In the genomic region with DNA sequence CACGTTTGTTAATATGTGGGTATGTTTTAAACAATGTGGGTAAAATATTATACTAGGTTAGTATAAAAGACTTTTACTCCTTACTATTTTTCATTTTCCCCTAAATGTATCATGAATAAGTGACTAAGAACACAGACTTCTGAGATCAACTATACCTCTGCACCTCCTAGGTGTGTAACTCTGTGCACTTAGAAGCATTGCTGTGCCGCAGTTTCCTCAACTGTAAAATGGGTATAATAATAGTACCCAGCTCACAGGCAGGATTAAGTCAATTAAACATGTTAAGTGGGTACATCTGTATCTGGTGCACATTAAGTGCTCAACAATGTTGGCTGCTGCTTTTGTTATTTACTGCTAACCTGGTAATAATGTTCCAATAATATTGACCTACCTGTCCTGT, we compare ENCODE assay signal across 18 cellular contexts. TPM values are rescaled to one million over a fixed set of nuclear protein-coding genes. Genes with fewer than 3 reads are reported as not detected.
A peak's percentile ranks its signal among the peaks of the same experiment; 100 is the strongest.
DNase-seq lines count a peak whose midpoint lies in the region; ATAC-seq, FAIRE-seq and TF ChIP-seq lines count a peak whose summit lies in the region.
"Had no signal": no experiment of that assay in that cellular context is flagged by ENCODE, and none has a peak within 500 bp of the region (broad histone marks: within the 10 kb centered on the region; RNA-seq: fewer than 3 reads in every experiment).

No MANE protein-coding gene starts in this region.

- H2AK5ac ChIP-seq in mesenchymal stem cell (ENCODE audit: low read length, severe bottlenecking), result peak overlapping the region; percentile 36
- H2AK5ac ChIP-seq in neuronal stem cell (ENCODE audit: low read depth, low read length), result no peak overlapping the region

- no peak for TF ChIP-seq RAD21 in HepG2 (CRISPR knock-in tag; IDR thresholded peaks at IDR 0.05)

- H2BK12ac ChIP-seq in mesenchymal stem cell (ENCODE audit: low read length in 2 of 2) (peak overlapping the region in 1 of 2 experiments; percentile 6), neuronal stem cell (ENCODE audit: low read length) (no peak overlapping the region)

- H3K14ac ChIP-seq in mesenchymal stem cell (ENCODE audit: low read length in 2 of 2) (no peak overlapping the region), neuronal stem cell (ENCODE audit: low read length) (no peak overlapping the region)

- no peak for FAIRE-seq in HepG2 (lab: Jason Lieb, UNC)
- FAIRE-seq: GM18507 had no signal

- H3K36me3 ChIP-seq in HepG2 (replicated peaks in 1 of 2; ENCODE audit: control insufficient read depth in 1 of 2, insufficient read depth in 2 of 2, low read length in 2 of 2) (peaks cover 3 to 36% of the 10 kb centered on the region in 2 experiments), right lobe of liver (peaks cover 0 to 32% (median 16%) of the 10 kb centered on the region in 4 donors), SJCRH30 (no peaks in the 10 kb centered on the region), mesenchymal stem cell (ENCODE audit: control insufficient read depth in 1 of 2, insufficient read depth in 2 of 2, low read depth in 1 of 2, low read length in 2 of 2) (no peaks in the 10 kb centered on the region), neuronal stem cell (replicated peaks in 1 of 2; ENCODE audit: control insufficient read depth in 2 of 2, insufficient read depth in 2 of 2, low read length in 2 of 2) (peaks cover 0 to 54% of the 10 kb centered on the region in 2 donors)

- H3K4ac ChIP-seq in mesenchymal stem cell (ENCODE audit: low read depth in 1 of 2, low read length in 2 of 2), result no peak overlapping the region
- no peak overlapping the region for H3K4ac ChIP-seq in neuronal stem cell (ENCODE audit: low read length)

- H3K4me1 ChIP-seq in HepG2 (ENCODE audit: insufficient read depth, low read length) (peaks cover 10% of the 10 kb centered on the region), right lobe of liver (no peaks in the 10 kb centered on the region), SJCRH30 (peaks cover 80% of the 10 kb centered on the region), mesenchymal stem cell (ENCODE audit: control insufficient read depth, insufficient read depth, low read depth, low read length) (peaks cover 7% of the 10 kb centered on the region), neuronal stem cell (ENCODE audit: control insufficient read depth in 2 of 2, insufficient read depth in 1 of 2, low read depth in 1 of 2, low read length in 2 of 2) (peaks cover 2 to 5% of the 10 kb centered on the region in 2 donors)

- H4K20me1 ChIP-seq in HepG2 (ENCODE audit: insufficient read depth, low read length), result no peaks in the 10 kb centered on the region

- H3K4me3 ChIP-seq in HepG2 (replicated peaks in 1 of 3; ENCODE audit: insufficient read depth in 1 of 3, low read depth in 2 of 3, low read length in 3 of 3), result no peak overlapping the region
- H3K4me3 ChIP-seq in right lobe of liver, result no peak overlapping the region
- H3K4me3 ChIP-seq in SJCRH30, result no peak overlapping the region
- H3K4me3 ChIP-seq in mesenchymal stem cell (ENCODE audit: insufficient read depth in 1 of 2, low read depth in 1 of 2, low read length in 2 of 2), result no peak overlapping the region
- H3K4me3 ChIP-seq in neuronal stem cell (ENCODE audit: low read length in 2 of 2), result no peak overlapping the region
- H3K4me3 ChIP-seq: A549; BLaER1 treated with 17β-estradiol and CSF1 and Interleukin-3, amounts not matched to agents 10 nM and 100 nM had no signal

- 52% methylated on average over 2 of the region's 2 CpGs for WGBS in HepG2 (ENCODE audit: low lambda C conversion rate)
- 0% methylated on average over 1 of the region's 2 CpGs for WGBS in right lobe of liver (ENCODE audit: insufficient coverage, low coverage, low lambda C conversion rate, missing lambda C conversion rate)
- no CpG with 5 or more reads among the region's 2 CpGs for WGBS in mesenchymal stem cell
- no CpG with 5 or more reads among the region's 2 CpGs for WGBS in neuronal stem cell (ENCODE audit: extremely low coverage in 2 of 2, insufficient read length in 2 of 2, insufficient replicate concordance in 1 of 2), 2 donors

- no peak for TF ChIP-seq CTCF in HepG2 (CRISPR knock-in tag; IDR thresholded peaks at IDR 0.05)
- no peak for TF ChIP-seq CTCF in right lobe of liver (IDR thresholded peaks at IDR 0.05)

- H3K9me3 ChIP-seq in HepG2 (ENCODE audit: low read length) (no peaks in the 10 kb centered on the region), right lobe of liver (no peaks in the 10 kb centered on the region), SJCRH30 (replicated peaks) (no peaks in the 10 kb centered on the region), mesenchymal stem cell (ENCODE audit: control insufficient read depth, low read length) (no peaks in the 10 kb centered on the region), neuronal stem cell (replicated peaks in 1 of 2; ENCODE audit: control insufficient read depth in 2 of 2, insufficient read depth in 1 of 2, low read depth in 1 of 2, low read length in 2 of 2) (peaks cover 0 to 8% of the 10 kb centered on the region in 2 donors)
- H3K9me3 ChIP-seq: A549; BLaER1 treated with 17β-estradiol and CSF1 and Interleukin-3, amounts not matched to agents 10 nM and 100 nM; Caco-2 had no signal

- intact Hi-C loops in HepG2 (cut with micrococcal nuclease; ENCODE audit: unreplicated experiment) (no loop called here), right lobe of liver (cut with DNase I) (no loop called here)

- TF ChIP-seq EP300 in HepG2 (IDR thresholded peaks at IDR 0.05; ENCODE audit: low read depth in 2 of 2, low read length in 2 of 2) (no peak), HepG2 (CRISPR knock-in tag; IDR thresholded peaks at IDR 0.05; ENCODE audit: borderline replicate concordance) (no peak)

- CTCF ChIA-PET in HepG2 (lab: Yijun Ruan, JAX; ENCODE audit: low intra/inter-chr PET ratio, low total read pairs), result no interaction called here

- POLR2A ChIA-PET in HepG2 (lab: Yijun Ruan, JAX), result no interaction called here

- no peak for ATAC-seq in HepG2
- ATAC-seq in right lobe of liver, result no peak
- ATAC-seq: A549; CD8-positive, alpha-beta T cell had no signal

- H3K27me3 ChIP-seq in HepG2 (ENCODE audit: control insufficient read depth in 1 of 2, insufficient read depth in 2 of 2, low read length in 2 of 2) (no peaks in the 10 kb centered on the region), right lobe of liver (no peaks in the 10 kb centered on the region), SJCRH30 (no peaks in the 10 kb centered on the region), mesenchymal stem cell (ENCODE audit: control insufficient read depth in 1 of 2, insufficient read depth in 1 of 2, low read length in 2 of 2) (no peaks in the 10 kb centered on the region), neuronal stem cell (ENCODE audit: control insufficient read depth in 3 of 3, insufficient read depth in 3 of 3, low read depth in 1 of 3, low read length in 3 of 3) (no peaks in the 10 kb centered on the region)
- H3K27me3 ChIP-seq: BLaER1 treated with 17β-estradiol and CSF1 and Interleukin-3, amounts not matched to agents 10 nM and 100 nM had no signal

- no peak overlapping the region for H4K91ac ChIP-seq in mesenchymal stem cell (ENCODE audit: low read length)
- no peak overlapping the region for H4K91ac ChIP-seq in neuronal stem cell (ENCODE audit: low read depth, low read length, poor library complexity)

- H3K79me1 ChIP-seq in mesenchymal stem cell (replicated peaks; ENCODE audit: low read length, poor library complexity, severe bottlenecking) (no peaks in the 10 kb centered on the region), neuronal stem cell (ENCODE audit: low read depth, low read length) (no peaks in the 10 kb centered on the region)

- H2BK5ac ChIP-seq in mesenchymal stem cell (ENCODE audit: low read depth, low read length, poor library complexity, severe bottlenecking), result no peak overlapping the region
- H2BK5ac ChIP-seq in neuronal stem cell (ENCODE audit: low read length), result no peak overlapping the region

- H2BK15ac ChIP-seq in mesenchymal stem cell (ENCODE audit: low read depth, poor library complexity, severe bottlenecking) (no peak overlapping the region), neuronal stem cell (ENCODE audit: low read length) (no peak overlapping the region)

- TF ChIP-seq POLR2A in HepG2 (IDR thresholded peaks at IDR 0.05; ENCODE audit: insufficient read depth in 1 of 2, low read depth in 2 of 2, low read length in 2 of 2), result no peak
- TF ChIP-seq POLR2A in right lobe of liver (IDR thresholded peaks at IDR 0.05), result no peak

- H3K9ac ChIP-seq in HepG2 (ENCODE audit: insufficient read depth, low read depth, low read length) (no peak overlapping the region), mesenchymal stem cell (ENCODE audit: low read length) (no peak overlapping the region), neuronal stem cell (ENCODE audit: low read depth, low read length, poor library complexity) (no peak overlapping the region)
- H3K9ac ChIP-seq: BLaER1 treated with 17β-estradiol and CSF1 and Interleukin-3, amounts not matched to agents 10 nM and 100 nM had no signal

- no peaks in the 10 kb centered on the region for H3K79me2 ChIP-seq in HepG2 (ENCODE audit: insufficient read depth, low read length)

- H2BK120ac ChIP-seq in mesenchymal stem cell (ENCODE audit: low read depth, low read length), result peak overlapping the region; percentile 49
- H2BK120ac ChIP-seq in neuronal stem cell (ENCODE audit: low read depth, low read length), result no peak overlapping the region

- DNase-seq in HepG2 (ENCODE audit: low spot score) (no peak), right lobe of liver (no peak), SJCRH30 (no peak), mesenchymal stem cell (no peak), neuronal stem cell (ENCODE audit: low spot score) (no peak), ecto neural progenitor cell (ENCODE audit: low spot score) (no peak)
- DNase-seq: AML-193; Caco-2; Calu3; CD4-positive, alpha-beta T cell; CD8-positive, alpha-beta T cell; DMS79 treated with DMSO at 0.1 percent for 48 hours; GF-D8 had no signal

- H3K4me2 ChIP-seq in HepG2 (ENCODE audit: low read depth, low read length) (no peak overlapping the region), mesenchymal stem cell (ENCODE audit: low read length, poor library complexity, severe bottlenecking) (no peak overlapping the region), neuronal stem cell (ENCODE audit: insufficient read depth, low read length, poor library complexity, severe bottlenecking) (no peak overlapping the region)
- H3K4me2 ChIP-seq: A549; BLaER1 treated with 17β-estradiol and CSF1 and Interleukin-3, amounts not matched to agents 10 nM and 100 nM had no signal

- no peak overlapping the region for H3K23ac ChIP-seq in mesenchymal stem cell (ENCODE audit: low read length in 2 of 2)
- H3K23ac ChIP-seq in neuronal stem cell (ENCODE audit: low read depth, low read length, poor library complexity), result no peak overlapping the region

- H4K8ac ChIP-seq in mesenchymal stem cell (ENCODE audit: low read length) (no peak overlapping the region), neuronal stem cell (ENCODE audit: low read depth, low read length) (no peak overlapping the region)

- H3K27ac ChIP-seq in HepG2 (ENCODE audit: extremely low read length, insufficient read depth, low read length) (no peak overlapping the region), right lobe of liver (no peak overlapping the region), SJCRH30 (peak overlapping the region; percentile 93), mesenchymal stem cell (ENCODE audit: low read length, poor library complexity, severe bottlenecking) (no peak overlapping the region), neuronal stem cell (replicated peaks; ENCODE audit: low read length) (no peak overlapping the region)
- H3K27ac ChIP-seq: 22Rv1; A549; BLaER1 treated with 17β-estradiol and CSF1 and Interleukin-3, amounts not matched to agents 10 nM and 100 nM; C4-2B had no signal

- no TSS peak for BruUV-seq in HepG2 (replicated peaks; lab: Mats Ljungman, UMichigan)

- in situ Hi-C loops in HepG2 (cut with HindIII; ENCODE audit: extremely low pct_ligation_motif_present, low pct_unique_long_range_greater_than_20kb), result no loop called here

- no peak overlapping the region for H2AFZ ChIP-seq in HepG2 (ENCODE audit: low read length)
- H2AFZ ChIP-seq in mesenchymal stem cell (ENCODE audit: low read depth, low read length), result no peak overlapping the region
- no peak overlapping the region for H2AFZ ChIP-seq in neuronal stem cell (ENCODE audit: low read length)

- H3K18ac ChIP-seq in mesenchymal stem cell (ENCODE audit: low read depth in 1 of 2, low read length in 2 of 2), result peak overlapping the region in 1 of 2 experiments; percentile 18
- H3K18ac ChIP-seq in neuronal stem cell (ENCODE audit: low read length), result no peak overlapping the region

RNA-seq across cellular contexts. Expression of a gene that starts 21.6 kb away (rescaled TPM):
- 4.6 and 8.3 TPM in 2 replicates for total RNA-seq in HepG2 (2016; rRNA removed; fragmentation: Illumina TruSeq; extraction: Trizol)
- total RNA-seq in HepG2 (2016; cell fraction: cytosol; rRNA removed; fragmentation: Illumina TruSeq; extraction: Trizol; ENCODE audit: low read depth), result 0.40 and 0.97 TPM in 2 replicates
- 5.0 and 8.5 TPM in 2 replicates for total RNA-seq in HepG2 (2016; cell fraction: insoluble cytoplasmic fraction; rRNA removed; fragmentation: Illumina TruSeq; extraction: Trizol)
- total RNA-seq in HepG2 (2016; cell fraction: membrane; rRNA removed; fragmentation: Illumina TruSeq; extraction: Trizol), result 3.6 and 3.7 TPM in 2 replicates
- 9.1 and 9.6 TPM in 2 replicates for total RNA-seq in HepG2 (2016; cell fraction: nucleus; rRNA removed; fragmentation: Illumina TruSeq; extraction: Trizol)
- 12.3 and 13.6 TPM in 2 replicates for polyA plus RNA-seq in HepG2 (2011; rRNA removed)
- 10.7 and 16.3 TPM in 2 replicates for polyA plus RNA-seq in HepG2 (2011; cell fraction: cytosol; rRNA removed)
- 2.4 and 3.8 TPM in 2 replicates for polyA plus RNA-seq in HepG2 (2011; cell fraction: nucleus; rRNA removed)
- polyA plus RNA-seq in HepG2 (2012), result 5.7 and 5.9 TPM in 2 replicates
- polyA plus RNA-seq in HepG2 (2016; cell fraction: cytosol; fragmentation: Illumina TruSeq; extraction: Trizol; ENCODE audit: low read depth), result 0.66 and 0.90 TPM in 2 replicates
- 5.5 and 5.8 TPM in 2 replicates for polyA plus RNA-seq in HepG2 (2016; cell fraction: insoluble cytoplasmic fraction; fragmentation: Illumina TruSeq; extraction: Trizol; ENCODE audit: low read depth)
- polyA plus RNA-seq in HepG2 (2016; cell fraction: membrane; fragmentation: Illumina TruSeq; extraction: Trizol; ENCODE audit: low read depth), result 1.6 and 2.1 TPM in 2 replicates
- polyA plus RNA-seq in HepG2 (2016; cell fraction: nucleus; fragmentation: Illumina TruSeq; extraction: Trizol; ENCODE audit: insufficient read depth, low read depth), result 10.9 and 12.9 TPM in 2 replicates
- polyA minus RNA-seq in HepG2 (2011; rRNA and poly(A)+ RNA removed; ENCODE audit: low replicate concordance), result 1.3 and 28.5 TPM in 2 replicates
- polyA minus RNA-seq in HepG2 (2011; cell fraction: cytosol; rRNA and poly(A)+ RNA removed), result 8.1 and 10.8 TPM in 2 replicates
- polyA minus RNA-seq in HepG2 (2011; cell fraction: nucleus; rRNA and poly(A)+ RNA removed), result 4.8 and 6.0 TPM in 2 replicates
- total RNA-seq in right lobe of liver, result 10 to 100 TPM in 5 of 6 experiments, 1 to 10 TPM in 1; 3.5 to 18.4 (median 11.4) TPM
- total RNA-seq in SJCRH30 (2014; rRNA removed; shearing (Covaris generic)), result 99.3 and 103 TPM in 2 replicates
- polyA plus RNA-seq in mesenchymal stem cell (2013, experiment 1 of 2), result 368 TPM
- 390 TPM for polyA plus RNA-seq in mesenchymal stem cell (2013, experiment 2 of 2)
- polyA plus RNA-seq in neuronal stem cell (2013, experiment 1 of 2), result 52.3 TPM
- polyA plus RNA-seq in neuronal stem cell (2013, experiment 2 of 2), result 53.7 TPM
